Comparison of ENCODE assay signal across 14 cellular contexts in genomic region chr7:117219485-117219884, GRCh38.
A peak's percentile ranks its signal among the peaks of the same experiment; 100 is the strongest.
DNase-seq lines count a peak whose midpoint lies in the region; ATAC-seq, FAIRE-seq and TF ChIP-seq lines count a peak whose summit lies in the region.
"Had no signal": no experiment of that assay in that cellular context is flagged by ENCODE, and none has a peak within 500 bp of the region (broad histone marks: within the 10 kb centered on the region; RNA-seq: fewer than 3 reads in every experiment).

No MANE protein-coding gene starts in this region.

- H3K27me3 ChIP-seq in DND-41 (ENCODE audit: insufficient read depth, low read length, poor library complexity) (peaks cover 29% of the 10 kb centered on the region), astrocyte (ENCODE audit: insufficient read depth, low read length) (no peaks in the 10 kb centered on the region), left lung (no peaks in the 10 kb centered on the region), lower lobe of right lung (ENCODE audit: low read depth) (no peaks in the 10 kb centered on the region)
- H3K27me3 ChIP-seq: tibial artery had no signal

- H3K36me3 ChIP-seq in DND-41 (ENCODE audit: insufficient read depth, low read length): no peaks in the 10 kb centered on the region
- peaks cover 9% of the 10 kb centered on the region for H3K36me3 ChIP-seq in astrocyte (ENCODE audit: insufficient read depth, low read length)
- H3K36me3 ChIP-seq in left lung: peaks cover 0 to 30% of the 10 kb centered on the region in 2 donors
- H3K36me3 ChIP-seq in lower lobe of right lung: peaks cover 45% of the 10 kb centered on the region

- H2AFZ ChIP-seq in DND-41 (ENCODE audit: low read depth, low read length): no peak overlapping the region
- no peak overlapping the region for H2AFZ ChIP-seq in astrocyte (ENCODE audit: low read depth, low read length)

- H3K4me2 ChIP-seq in DND-41 (ENCODE audit: insufficient read depth, low read length) (no peak overlapping the region), astrocyte (ENCODE audit: low read length) (no peak overlapping the region)

- no peak overlapping the region for H3K9ac ChIP-seq in DND-41 (ENCODE audit: low read depth, low read length)
- no peak overlapping the region for H3K9ac ChIP-seq in astrocyte (ENCODE audit: low read length)

- TF ChIP-seq POLR2A in H54 (IDR thresholded peaks at IDR 0.05; ENCODE audit: low read depth, low read length): no peak

- no peak overlapping the region for H3K4me3 ChIP-seq in DND-41 (ENCODE audit: low read depth in 1 of 2, low read length in 2 of 2)
- no peak overlapping the region for H3K4me3 ChIP-seq in astrocyte (ENCODE audit: insufficient read depth, low read depth, low read length)
- no peak overlapping the region for H3K4me3 ChIP-seq in left lung
- H3K4me3 ChIP-seq in lower lobe of right lung: no peak overlapping the region
- H3K4me3 ChIP-seq: tibial artery had no signal

- no peak for DNase-seq in DND-41
- DNase-seq in H54 (ENCODE audit: insufficient read length, low spot score): peak; percentile 19
- DNase-seq in astrocyte (ENCODE audit: low read depth): peak; percentile 27
- no peak for DNase-seq in left lung
- no peak for DNase-seq in SHP77 treated with DMSO at 0.1 percent for 48 hours (lab: John Stamatoyannopoulos, UW)
- no peak for DNase-seq in NCI-H345 treated with DMSO at 0.1 percent for 48 hours (lab: John Stamatoyannopoulos, UW; ENCODE audit: unreplicated experiment)
- no peak for DNase-seq in lower lobe of right lung
- DNase-seq in Ammon's horn (ENCODE audit: low spot score): no peak
- DNase-seq: amygdala, DMS 273 treated with DMSO at 0.1 percent for 48 hours, head of caudate nucleus, NCI-H446 treated with DMSO at 0.1 percent for 48 hours, tibial artery had no signal

- H3K4me1 ChIP-seq in DND-41 (ENCODE audit: insufficient read depth, low read length): no peaks in the 10 kb centered on the region
- H3K4me1 ChIP-seq in astrocyte (ENCODE audit: insufficient read depth, low read length): peaks cover 19% of the 10 kb centered on the region
- H3K4me1 ChIP-seq in left lung: no peaks in the 10 kb centered on the region
- H3K4me1 ChIP-seq in lower lobe of right lung: no peaks in the 10 kb centered on the region

- no peaks in the 10 kb centered on the region for H3K9me3 ChIP-seq in DND-41 (ENCODE audit: insufficient read depth, low read length, severe bottlenecking)
- no peaks in the 10 kb centered on the region for H3K9me3 ChIP-seq in astrocyte (ENCODE audit: insufficient read depth, low read depth, low read length)
- H3K9me3 ChIP-seq in left lung: no peaks in the 10 kb centered on the region
- H3K9me3 ChIP-seq in lower lobe of right lung: no peaks in the 10 kb centered on the region
- H3K9me3 ChIP-seq: tibial artery had no signal

- H3K27ac Mint-ChIP-seq in astrocyte (ENCODE audit: unreplicated experiment): no peak overlapping the region
- H3K27ac Mint-ChIP-seq: B cell had no signal

- H3K27ac ChIP-seq in DND-41 (ENCODE audit: low read length): no peak overlapping the region
- no peak overlapping the region for H3K27ac ChIP-seq in astrocyte (ENCODE audit: low read depth, low read length)
- H3K27ac ChIP-seq in left lung: no peak overlapping the region
- no peak overlapping the region for H3K27ac ChIP-seq in lower lobe of right lung
- H3K27ac ChIP-seq: tibial artery had no signal

- H4K20me1 ChIP-seq in DND-41 (ENCODE audit: insufficient read depth, low read length): no peaks in the 10 kb centered on the region
- no peaks in the 10 kb centered on the region for H4K20me1 ChIP-seq in astrocyte (ENCODE audit: insufficient read depth, low read length)

- no peaks in the 10 kb centered on the region for H3K27me3 Mint-ChIP-seq in astrocyte (ENCODE audit: low read depth, unreplicated experiment)
- H3K27me3 Mint-ChIP-seq: B cell had no signal

- H3K4me3 Mint-ChIP-seq in astrocyte (ENCODE audit: unreplicated experiment): no peak overlapping the region
- H3K4me3 Mint-ChIP-seq: B cell had no signal

- FAIRE-seq in H54 (lab: Jason Lieb, UNC) (no peak), astrocyte (lab: Jason Lieb, UNC) (no peak)

- H3K9me3 Mint-ChIP-seq in astrocyte (ENCODE audit: unreplicated experiment): peaks cover 2% of the 10 kb centered on the region

- intact Hi-C loops in left lung (cut with DNase I) (no loop called here), lower lobe of right lung (cut with DNase I) (loop anchor here (10.0 kb wide), 1 partner anchor 155 kb away; no protein-coding TSS in a partner anchor)

- peaks cover 24% of the 10 kb centered on the region for H3K36me3 Mint-ChIP-seq in astrocyte (ENCODE audit: low read depth, unreplicated experiment)

- ATAC-seq in DND-41 (ENCODE audit: insufficient read depth, low read depth) (peak; percentile 49; the same call in 2 of the 3 replicates), left lung (peak; percentile 18), lower lobe of right lung (no peak)

- TF ChIP-seq CTCF in DND-41 (IDR thresholded peaks at IDR 0.05; ENCODE audit: borderline replicate concordance, extremely low read depth, low read length, poor library complexity, severe bottlenecking) (no peak), astrocyte (IDR thresholded peaks at IDR 0.05; ENCODE audit: insufficient read depth, low read depth, low read length) (no peak), left lung (IDR thresholded peaks at IDR 0.05) (no peak), lower lobe of right lung (IDR thresholded peaks at IDR 0.05) (no peak)

- peaks cover 12% of the 10 kb centered on the region for H3K4me1 Mint-ChIP-seq in astrocyte (ENCODE audit: low read depth, unreplicated experiment)
- H3K4me1 Mint-ChIP-seq: B cell had no signal

- H3K79me2 ChIP-seq in DND-41 (ENCODE audit: insufficient read depth, low read length) (no peaks in the 10 kb centered on the region), astrocyte (ENCODE audit: insufficient read depth, low read length) (no peaks in the 10 kb centered on the region)

Comparison
In these comparisons a context has a peak if more than half of its experiments do, and no peak if none do; other contexts are left out.
1. ATAC-seq: peak in DND-41 (single experiment) and left lung (single experiment); none in lower lobe of right lung (0 of 2).
2. DNase-seq: peak in H54 (single experiment) and astrocyte (single experiment); none in DND-41 (single experiment), left lung (0 of 2), SHP77 treated with DMSO at 0.1 percent for 48 hours (single experiment), NCI-H345 treated with DMSO at 0.1 percent for 48 hours (single experiment), lower lobe of right lung (single experiment) and Ammon's horn (single experiment).